1 cellular context compared by ENCODE assay signal in genomic region chr5:75510417-75510835, GRCh38.
TF ChIP-seq lines count a peak whose summit lies in the region.

No MANE protein-coding gene starts in this region.

TF ChIP-seq in K562, 482 proteins besides CTCF, POLR2A, EP300 and RAD21 (continued from another document):
- TF ChIP-seq, protein P1, sequence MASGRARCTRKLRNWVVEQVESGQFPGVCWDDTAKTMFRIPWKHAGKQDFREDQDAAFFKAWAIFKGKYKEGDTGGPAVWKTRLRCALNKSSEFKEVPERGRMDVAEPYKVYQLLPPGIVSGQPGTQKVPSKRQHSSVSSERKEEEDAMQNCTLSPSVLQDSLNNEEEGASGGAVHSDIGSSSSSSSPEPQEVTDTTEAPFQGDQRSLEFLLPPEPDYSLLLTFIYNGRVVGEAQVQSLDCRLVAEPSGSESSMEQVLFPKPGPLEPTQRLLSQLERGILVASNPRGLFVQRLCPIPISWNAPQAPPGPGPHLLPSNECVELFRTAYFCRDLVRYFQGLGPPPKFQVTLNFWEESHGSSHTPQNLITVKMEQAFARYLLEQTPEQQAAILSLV (tag; IDR thresholded peaks at IDR 0.05), result no peak
- TF ChIP-seq E2F5 (CRISPR knock-in tag; IDR thresholded peaks at IDR 0.05), result no peak
- no peak for TF ChIP-seq ZSCAN29 (IDR thresholded peaks at IDR 0.05)
- peak; percentile 22; the same call in 1 of the 2 replicates for TF ChIP-seq MTA3 (IDR thresholded peaks at IDR 0.05; ENCODE audit: borderline replicate concordance)
- TF ChIP-seq MYC (IDR thresholded peaks at IDR 0.05; ENCODE audit: low read depth, low read length), result no peak
- no peak for TF ChIP-seq MYC (CRISPR knock-in tag; IDR thresholded peaks at IDR 0.05; ENCODE audit: borderline replicate concordance, low read depth)
- no peak for TF ChIP-seq ILF3 (IDR thresholded peaks at IDR 0.05; ENCODE audit: borderline replicate concordance)
- no peak for TF ChIP-seq CXXC5 (CRISPR knock-in tag; IDR thresholded peaks at IDR 0.05)
- TF ChIP-seq UBTF (IDR thresholded peaks at IDR 0.05; ENCODE audit: borderline replicate concordance in 1 of 2, low read depth in 2 of 2, low read length in 2 of 2), result peak in 1 of 2 experiments; percentile 11; a peak in 2 of 4 replicates
- TF ChIP-seq TCF3 (CRISPR knock-in tag; IDR thresholded peaks at IDR 0.05), result no peak
- TF ChIP-seq, protein P2, sequence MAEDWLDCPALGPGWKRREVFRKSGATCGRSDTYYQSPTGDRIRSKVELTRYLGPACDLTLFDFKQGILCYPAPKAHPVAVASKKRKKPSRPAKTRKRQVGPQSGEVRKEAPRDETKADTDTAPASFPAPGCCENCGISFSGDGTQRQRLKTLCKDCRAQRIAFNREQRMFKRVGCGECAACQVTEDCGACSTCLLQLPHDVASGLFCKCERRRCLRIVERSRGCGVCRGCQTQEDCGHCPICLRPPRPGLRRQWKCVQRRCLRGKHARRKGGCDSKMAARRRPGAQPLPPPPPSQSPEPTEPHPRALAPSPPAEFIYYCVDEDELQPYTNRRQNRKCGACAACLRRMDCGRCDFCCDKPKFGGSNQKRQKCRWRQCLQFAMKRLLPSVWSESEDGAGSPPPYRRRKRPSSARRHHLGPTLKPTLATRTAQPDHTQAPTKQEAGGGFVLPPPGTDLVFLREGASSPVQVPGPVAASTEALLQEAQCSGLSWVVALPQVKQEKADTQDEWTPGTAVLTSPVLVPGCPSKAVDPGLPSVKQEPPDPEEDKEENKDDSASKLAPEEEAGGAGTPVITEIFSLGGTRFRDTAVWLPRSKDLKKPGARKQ (CRISPR knock-in tag; IDR thresholded peaks at IDR 0.05), result no peak
- TF ChIP-seq NR1H2 (CRISPR knock-in tag; IDR thresholded peaks at IDR 0.05), result no peak
- TF ChIP-seq RNF2 (IDR thresholded peaks at IDR 0.05), result no peak
- 0 out of 2 replicates have a peak, but pooled peaks have one; percentile 9 for TF ChIP-seq CTBP1 (IDR thresholded peaks at IDR 0.05; ENCODE audit: borderline replicate concordance)
- TF ChIP-seq AFF1 (IDR thresholded peaks at IDR 0.05; ENCODE audit: low read depth in 1 of 2, partially characterized antibody in 2 of 2), result no peak
- TF ChIP-seq, protein P3, sequence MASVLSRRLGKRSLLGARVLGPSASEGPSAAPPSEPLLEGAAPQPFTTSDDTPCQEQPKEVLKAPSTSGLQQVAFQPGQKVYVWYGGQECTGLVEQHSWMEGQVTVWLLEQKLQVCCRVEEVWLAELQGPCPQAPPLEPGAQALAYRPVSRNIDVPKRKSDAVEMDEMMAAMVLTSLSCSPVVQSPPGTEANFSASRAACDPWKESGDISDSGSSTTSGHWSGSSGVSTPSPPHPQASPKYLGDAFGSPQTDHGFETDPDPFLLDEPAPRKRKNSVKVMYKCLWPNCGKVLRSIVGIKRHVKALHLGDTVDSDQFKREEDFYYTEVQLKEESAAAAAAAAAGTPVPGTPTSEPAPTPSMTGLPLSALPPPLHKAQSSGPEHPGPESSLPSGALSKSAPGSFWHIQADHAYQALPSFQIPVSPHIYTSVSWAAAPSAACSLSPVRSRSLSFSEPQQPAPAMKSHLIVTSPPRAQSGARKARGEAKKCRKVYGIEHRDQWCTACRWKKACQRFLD (CRISPR knock-in tag; IDR thresholded peaks at IDR 0.05), result peak; percentile 34; the same call in 1 of the 2 replicates
- TF ChIP-seq ATF7 (IDR thresholded peaks at IDR 0.05), result no peak
- TF ChIP-seq KAT8 (IDR thresholded peaks at IDR 0.05; ENCODE audit: low read depth), result no peak
- peak; percentile 21; the same call in 1 of the 2 replicates for TF ChIP-seq HMBOX1 (IDR thresholded peaks at IDR 0.05)
- no peak for TF ChIP-seq NR4A1 (CRISPR knock-in tag; IDR thresholded peaks at IDR 0.05)
- TF ChIP-seq NR4A1 (tag; IDR thresholded peaks at IDR 0.05), result no peak
- TF ChIP-seq POLR2AphosphoS5 (IDR thresholded peaks at IDR 0.05; ENCODE audit: control insufficient read depth, insufficient read depth, low read depth, low read length), result no peak
- TF ChIP-seq NEUROD1 (IDR thresholded peaks at IDR 0.05; ENCODE audit: borderline replicate concordance, low read depth, low read length, partially characterized antibody), result no peak
- TF ChIP-seq NBN (IDR thresholded peaks at IDR 0.05; ENCODE audit: low read depth), result no peak
- no peak for TF ChIP-seq ZC3H11A (IDR thresholded peaks at IDR 0.05; ENCODE audit: low read depth, low read length)
- TF ChIP-seq HMG20A (CRISPR knock-in tag; conservative IDR thresholded peaks at IDR 0.05), result no peak
- TF ChIP-seq ZNF197 (CRISPR knock-in tag; IDR thresholded peaks at IDR 0.05; ENCODE audit: low read depth), result no peak
- TF ChIP-seq, protein P4, sequence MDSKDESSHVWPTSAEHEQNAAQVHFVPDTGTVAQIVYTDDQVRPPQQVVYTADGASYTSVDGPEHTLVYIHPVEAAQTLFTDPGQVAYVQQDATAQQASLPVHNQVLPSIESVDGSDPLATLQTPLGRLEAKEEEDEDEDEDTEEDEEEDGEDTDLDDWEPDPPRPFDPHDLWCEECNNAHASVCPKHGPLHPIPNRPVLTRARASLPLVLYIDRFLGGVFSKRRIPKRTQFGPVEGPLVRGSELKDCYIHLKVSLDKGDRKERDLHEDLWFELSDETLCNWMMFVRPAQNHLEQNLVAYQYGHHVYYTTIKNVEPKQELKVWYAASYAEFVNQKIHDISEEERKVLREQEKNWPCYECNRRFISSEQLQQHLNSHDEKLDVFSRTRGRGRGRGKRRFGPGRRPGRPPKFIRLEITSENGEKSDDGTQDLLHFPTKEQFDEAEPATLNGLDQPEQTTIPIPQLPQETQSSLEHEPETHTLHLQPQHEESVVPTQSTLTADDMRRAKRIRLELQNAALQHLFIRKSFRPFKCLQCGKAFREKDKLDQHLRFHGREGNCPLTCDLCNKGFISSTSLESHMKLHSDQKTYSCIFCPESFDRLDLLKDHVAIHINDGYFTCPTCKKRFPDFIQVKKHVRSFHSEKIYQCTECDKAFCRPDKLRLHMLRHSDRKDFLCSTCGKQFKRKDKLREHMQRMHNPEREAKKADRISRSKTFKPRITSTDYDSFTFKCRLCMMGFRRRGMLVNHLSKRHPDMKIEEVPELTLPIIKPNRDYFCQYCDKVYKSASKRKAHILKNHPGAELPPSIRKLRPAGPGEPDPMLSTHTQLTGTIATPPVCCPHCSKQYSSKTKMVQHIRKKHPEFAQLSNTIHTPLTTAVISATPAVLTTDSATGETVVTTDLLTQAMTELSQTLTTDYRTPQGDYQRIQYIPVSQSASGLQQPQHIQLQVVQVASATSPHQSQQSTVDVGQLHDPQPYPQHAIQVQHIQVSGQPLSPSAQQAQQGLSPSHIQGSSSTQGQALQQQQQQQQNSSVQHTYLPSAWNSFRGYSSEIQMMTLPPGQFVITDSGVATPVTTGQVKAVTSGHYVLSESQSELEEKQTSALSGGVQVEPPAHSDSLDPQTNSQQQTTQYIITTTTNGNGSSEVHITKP (IDR thresholded peaks at IDR 0.05; ENCODE audit: partially characterized antibody), result peak; percentile 56
- no peak for TF ChIP-seq EHMT2 (IDR thresholded peaks at IDR 0.05)
- TF ChIP-seq, protein P5, sequence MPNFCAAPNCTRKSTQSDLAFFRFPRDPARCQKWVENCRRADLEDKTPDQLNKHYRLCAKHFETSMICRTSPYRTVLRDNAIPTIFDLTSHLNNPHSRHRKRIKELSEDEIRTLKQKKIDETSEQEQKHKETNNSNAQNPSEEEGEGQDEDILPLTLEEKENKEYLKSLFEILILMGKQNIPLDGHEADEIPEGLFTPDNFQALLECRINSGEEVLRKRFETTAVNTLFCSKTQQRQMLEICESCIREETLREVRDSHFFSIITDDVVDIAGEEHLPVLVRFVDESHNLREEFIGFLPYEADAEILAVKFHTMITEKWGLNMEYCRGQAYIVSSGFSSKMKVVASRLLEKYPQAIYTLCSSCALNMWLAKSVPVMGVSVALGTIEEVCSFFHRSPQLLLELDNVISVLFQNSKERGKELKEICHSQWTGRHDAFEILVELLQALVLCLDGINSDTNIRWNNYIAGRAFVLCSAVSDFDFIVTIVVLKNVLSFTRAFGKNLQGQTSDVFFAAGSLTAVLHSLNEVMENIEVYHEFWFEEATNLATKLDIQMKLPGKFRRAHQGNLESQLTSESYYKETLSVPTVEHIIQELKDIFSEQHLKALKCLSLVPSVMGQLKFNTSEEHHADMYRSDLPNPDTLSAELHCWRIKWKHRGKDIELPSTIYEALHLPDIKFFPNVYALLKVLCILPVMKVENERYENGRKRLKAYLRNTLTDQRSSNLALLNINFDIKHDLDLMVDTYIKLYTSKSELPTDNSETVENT (CRISPR knock-in tag; IDR thresholded peaks at IDR 0.05), result no peak
- no peak for TF ChIP-seq MCM2 (IDR thresholded peaks at IDR 0.05; ENCODE audit: low read depth)
- TF ChIP-seq SIRT6 (IDR thresholded peaks at IDR 0.05; ENCODE audit: low read depth, low read length), result no peak
- no peak for TF ChIP-seq CC2D1A (IDR thresholded peaks at IDR 0.05)
- no peak for TF ChIP-seq TGIF2 (CRISPR knock-in tag; IDR thresholded peaks at IDR 0.05)
- no peak for TF ChIP-seq ELK3 (CRISPR knock-in tag; IDR thresholded peaks at IDR 0.05)
- TF ChIP-seq ZNF12 (CRISPR knock-in tag; IDR thresholded peaks at IDR 0.05), result no peak
